Comparison of ENCODE assay signal across 10 cellular contexts in the genomic region with DNA sequence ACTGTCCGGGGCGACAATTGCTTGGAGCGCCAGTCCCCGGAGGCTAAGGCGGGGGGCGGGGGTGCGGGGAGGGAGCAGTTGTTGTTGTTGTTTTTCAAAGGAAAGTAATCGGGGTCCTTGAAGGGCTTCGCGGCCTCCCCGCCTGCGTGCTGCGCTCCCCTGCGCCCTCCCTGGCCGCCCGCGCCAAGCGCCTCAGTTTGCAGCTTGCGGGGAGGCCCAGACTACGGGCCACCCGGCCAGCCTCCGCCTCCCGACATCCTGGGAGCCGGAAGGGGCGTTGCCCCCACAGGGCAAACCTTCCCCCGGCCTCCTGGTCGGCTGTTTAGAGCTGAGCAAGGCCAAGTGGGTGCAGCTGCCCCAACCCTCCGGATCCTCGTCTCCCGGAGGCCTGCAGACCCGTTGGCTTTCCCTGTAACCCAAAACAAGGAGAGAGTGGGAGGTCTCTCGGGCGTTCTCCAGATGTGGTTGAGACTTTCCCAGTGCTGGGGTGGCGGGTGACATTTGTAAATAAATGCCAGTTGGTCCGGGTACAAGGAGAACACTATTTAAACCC. TPM values are rescaled to one million over a fixed set of nuclear protein-coding genes. Genes with fewer than 3 reads are reported as not detected.
A peak's percentile ranks its signal among the peaks of the same experiment; 100 is the strongest.
DNase-seq lines count a peak whose midpoint lies in the region; ATAC-seq and TF ChIP-seq lines count a peak whose summit lies in the region.
"Had no signal": no experiment of that assay in that cellular context is flagged by ENCODE, and none has a peak within 500 bp of the region (broad histone marks: within the 10 kb centered on the region; RNA-seq: fewer than 3 reads in every experiment).

No MANE protein-coding gene starts in this region.

- H3K4me1 Mint-ChIP-seq in activated B cell treated with CpG ODN at 0.5 μM for 24 hours (peaks cover 58% of the 10 kb centered on the region), naive B cell (peaks cover 48 to 76% (median 73%) of the 10 kb centered on the region in 3 donors)

- ATAC-seq in activated B cell treated with CpG ODN at 0.5 μM for 24 hours (ENCODE audit: low read depth) (no peak), naive B cell (ENCODE audit: low read depth in 2 of 2) (no peak), HG03342 (IDR thresholded peaks at IDR 0.05; ENCODE audit: unreplicated experiment) (no peak), GM21515 (IDR thresholded peaks at IDR 0.05; ENCODE audit: unreplicated experiment) (no peak)

- peak; percentile 58 for DNase-seq in ELF-1 (ENCODE audit: low read depth, low spot score)
- peak; percentile 92 to 94 for DNase-seq in HAP-1 (ENCODE audit: low spot score in 2 of 2)
- no peak for DNase-seq in activated B cell treated with CpG ODN at 0.5 μM for 24 hours
- no peak for DNase-seq in naive B cell
- no peak for DNase-seq in mucosa of gallbladder (ENCODE audit: low spot score)
- DNase-seq in GM19240 (ENCODE audit: insufficient read length, low spot score) = no peak
- DNase-seq: activated CD4-positive, alpha-beta T cell treated with anti-CD3 and anti-CD28 coated beads, Interleukin-2, amount 10 ng/mL, durations not matched to agents 24 days and 14 days; substantia nigra had no signal

- H3K9me3 Mint-ChIP-seq in activated B cell treated with CpG ODN at 0.5 μM for 24 hours (no peaks in the 10 kb centered on the region), naive B cell (peaks cover 0 to 5% (median 0%) of the 10 kb centered on the region in 7 donors)
- H3K9me3 Mint-ChIP-seq: activated CD4-positive, alpha-beta T cell treated with anti-CD3 and anti-CD28 coated beads, Interleukin-2, amount 10 ng/mL, durations not matched to agents 24 days and 14 days had no signal

- no peak overlapping the region for H3K27ac Mint-ChIP-seq in activated B cell treated with CpG ODN at 0.5 μM for 24 hours
- H3K27ac Mint-ChIP-seq in naive B cell = peak overlapping the region in 1 of 6 donors; percentile 28
- H3K27ac Mint-ChIP-seq: activated CD4-positive, alpha-beta T cell treated with anti-CD3 and anti-CD28 coated beads, Interleukin-2, amount 10 ng/mL, durations not matched to agents 24 days and 14 days had no signal

- in situ Hi-C loops in HAP-1 (cut with MboI; ENCODE audit: low sequenced_read_pairs) = no loop called here

- POLR2A ChIA-PET in activated B cell treated with CpG ODN at 0.5 μM for 24 hours (lab: Charles Lee) = interaction anchor here (0.7 kb wide), 1 partner anchor 773 kb away, joined by 5 read pairs; no protein-coding TSS in a partner anchor

- no peaks in the 10 kb centered on the region for H3K36me3 ChIP-seq in HAP-1 (replicated peaks)

- H3K4me3 ChIP-seq in HAP-1 = peak overlapping the region; percentile 54

- no peaks in the 10 kb centered on the region for H3K9me3 ChIP-seq in HAP-1

- intact Hi-C loops in activated B cell treated with CpG ODN at 0.5 μM for 24 hours (cut with micrococcal nuclease) = no loop called here

- H3K27me3 Mint-ChIP-seq in activated B cell treated with CpG ODN at 0.5 μM for 24 hours = peaks cover 61% of the 10 kb centered on the region
- H3K27me3 Mint-ChIP-seq in naive B cell = peaks cover 55 to 93% (median 81%) of the 10 kb centered on the region in 3 donors

- CTCF ChIA-PET in activated B cell treated with CpG ODN at 0.5 μM for 24 hours (lab: Charles Lee) = interaction anchor here (1.5 kb wide), 1 partner anchor 18 kb away, joined by 3 read pairs; no protein-coding TSS in a partner anchor

- no peak for TF ChIP-seq CTCF in activated B cell treated with CpG ODN at 0.5 μM for 24 hours (IDR thresholded peaks at IDR 0.05)

- H3K36me3 Mint-ChIP-seq in activated B cell treated with CpG ODN at 0.5 μM for 24 hours (ENCODE audit: low read depth) = no peaks in the 10 kb centered on the region
- H3K36me3 Mint-ChIP-seq in naive B cell = no peaks in the 10 kb centered on the region

- H3K27me3 ChIP-seq in HAP-1 (ENCODE audit: low read depth) = no peaks in the 10 kb centered on the region

- H3K4me1 ChIP-seq in HAP-1 = peaks cover 39% of the 10 kb centered on the region

- H3K4me3 Mint-ChIP-seq in activated B cell treated with CpG ODN at 0.5 μM for 24 hours (peak overlapping the region; percentile 55), naive B cell (peak overlapping the region; percentile 29 to 82 (median 65))
- H3K4me3 Mint-ChIP-seq: activated CD4-positive, alpha-beta T cell treated with anti-CD3 and anti-CD28 coated beads, Interleukin-2, amount 10 ng/mL, durations not matched to agents 24 days and 14 days had no signal

RNA-seq across cellular contexts. Expression of a gene that starts 3.7 kb away (rescaled TPM):
- total RNA-seq in activated B cell treated with CpG ODN at 0.5 μM for 24 hours (not detected in 2 replicates), mucosa of gallbladder (not detected)
- not detected for polyA plus RNA-seq in naive B cell (ENCODE audit: low read depth in 6 of 6)
- total RNA-seq: activated CD4-positive, alpha-beta T cell treated with anti-CD3 and anti-CD28 coated beads, Interleukin-2, amount 10 ng/mL, durations not matched to agents 24 days and 14 days had no signal

Comparison
In these comparisons a context has a peak if more than half of its experiments do, and no peak if none do; other contexts are left out.
1. DNase-seq: peak in ELF-1 (single experiment) and HAP-1 (2 of 2); none in activated B cell treated with CpG ODN at 0.5 μM for 24 hours (single experiment), naive B cell (single experiment), mucosa of gallbladder (single experiment) and GM19240 (single experiment).